ENCODE assay signal across 8 cellular contexts in the genomic region with DNA sequence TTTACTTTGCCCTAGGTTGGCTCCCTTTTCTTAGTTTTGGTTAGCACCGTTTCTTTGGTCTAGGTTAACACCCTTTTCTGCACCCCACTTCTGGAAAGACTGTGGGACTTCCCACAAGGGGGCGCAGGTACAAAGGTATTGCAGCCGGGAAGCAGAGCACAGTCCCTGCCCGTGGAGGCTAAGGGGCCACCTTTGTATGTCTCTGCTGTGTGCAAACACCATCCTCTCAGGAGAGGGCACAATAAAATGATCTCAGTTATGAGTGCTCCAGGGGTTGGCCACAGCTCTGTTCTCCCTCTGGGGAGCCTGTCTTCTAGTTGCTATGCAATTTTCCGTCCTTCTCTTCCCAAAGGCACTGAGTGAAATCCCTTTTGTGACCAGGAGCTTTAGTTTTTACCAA. TPM values are rescaled to one million over a fixed set of nuclear protein-coding genes. Genes with fewer than 3 reads are reported as not detected.
DNase-seq lines count a peak whose midpoint lies in the region; ATAC-seq and TF ChIP-seq lines count a peak whose summit lies in the region.

No MANE protein-coding gene starts in this region.

- ATAC-seq in activated naive CD8-positive, alpha-beta T cell treated with anti-CD3 and anti-CD28 coated beads, Interleukin-2, amount 10 ng/mL, durations not matched to agents 7 days and 5 days (ENCODE audit: low read depth): peak; percentile 93
- ATAC-seq in stimulated activated naive CD8-positive, alpha-beta T cell treated with anti-CD3 and anti-CD28 coated beads, Interleukin-15, amount 100 ng/mL, for 72 hours: peak; percentile 76

- DNase-seq in CD14-positive monocyte (ENCODE audit: low spot score): no peak
- peak; percentile 40 for DNase-seq in HFFc6
- DNase-seq in Peyer's patch: peak; percentile 39 to 89 (median 83)
- peak; percentile 60 for DNase-seq in activated naive CD8-positive, alpha-beta T cell treated with anti-CD3 and anti-CD28 coated beads, Interleukin-2, amount 10 ng/mL, durations not matched to agents 7 days and 5 days
- peak; percentile 67 for DNase-seq in left kidney (ENCODE audit: low read depth, low spot score)
- DNase-seq in stimulated activated naive CD8-positive, alpha-beta T cell treated with anti-CD3 and anti-CD28 coated beads, Interleukin-15, amount 100 ng/mL, for 72 hours: peak; percentile 22 to 33
- no peak for DNase-seq in midbrain (lab: John Stamatoyannopoulos, UW)
- DNase-seq in putamen (ENCODE audit: low spot score): no peak

- H3K4me3 Mint-ChIP-seq in CD14-positive monocyte: no peak overlapping the region
- H3K4me3 Mint-ChIP-seq in HFFc6: no peak overlapping the region
- no peak overlapping the region for H3K4me3 Mint-ChIP-seq in activated naive CD8-positive, alpha-beta T cell treated with anti-CD3 and anti-CD28 coated beads, Interleukin-2, amount 10 ng/mL, durations not matched to agents 7 days and 5 days
- no peak overlapping the region for H3K4me3 Mint-ChIP-seq in stimulated activated naive CD8-positive, alpha-beta T cell treated with anti-CD3 and anti-CD28 coated beads, Interleukin-15, amount 100 ng/mL, for 72 hours

- peaks cover 5 to 22% (median 13%) of the 10 kb centered on the region in 3 donors for H3K27me3 Mint-ChIP-seq in CD14-positive monocyte (ENCODE audit: low read depth in 3 of 3)
- H3K27me3 Mint-ChIP-seq in HFFc6 (ENCODE audit: insufficient read depth): peaks cover 5% of the 10 kb centered on the region
- peaks cover 54% of the 10 kb centered on the region for H3K27me3 Mint-ChIP-seq in activated naive CD8-positive, alpha-beta T cell treated with anti-CD3 and anti-CD28 coated beads, Interleukin-2, amount 10 ng/mL, durations not matched to agents 7 days and 5 days
- peaks cover 47% of the 10 kb centered on the region for H3K27me3 Mint-ChIP-seq in stimulated activated naive CD8-positive, alpha-beta T cell treated with anti-CD3 and anti-CD28 coated beads, Interleukin-15, amount 100 ng/mL, for 72 hours

- TF ChIP-seq CTCF in CD14-positive monocyte (IDR thresholded peaks at IDR 0.05) (peak; percentile 37), HFFc6 (IDR thresholded peaks at IDR 0.05) (peak; percentile 80), Peyer's patch (IDR thresholded peaks at IDR 0.05) (peak in 4 of 6 experiments; percentile 44 to 81 (median 74))

- no peak overlapping the region for H3K27ac ChIP-seq in Peyer's patch

- no peak overlapping the region for H3K4me3 ChIP-seq in Peyer's patch

- intact Hi-C loops in CD14-positive monocyte (cut with micrococcal nuclease): loop anchor here in 1 of 2 donors (10.0 kb wide), 1 partner anchor 116 kb away; no protein-coding TSS in a partner anchor

- H3K27me3 ChIP-seq in Peyer's patch: no peaks in the 10 kb centered on the region

- H3K36me3 Mint-ChIP-seq in CD14-positive monocyte (no peaks in the 10 kb centered on the region), HFFc6 (ENCODE audit: low read depth) (no peaks in the 10 kb centered on the region)
- no peaks in the 10 kb centered on the region for H3K36me3 Mint-ChIP-seq in activated naive CD8-positive, alpha-beta T cell treated with anti-CD3 and anti-CD28 coated beads, Interleukin-2, amount 10 ng/mL, durations not matched to agents 7 days and 5 days

- no peaks in the 10 kb centered on the region for H3K36me3 ChIP-seq in Peyer's patch

- H3K9me3 Mint-ChIP-seq in CD14-positive monocyte: peaks cover 0 to 34% (median 18%) of the 10 kb centered on the region in 7 donors
- 0 out of 2 replicates have a peak, but pooled peaks cover 3% of the 10 kb centered on the region for H3K9me3 Mint-ChIP-seq in HFFc6
- no peaks in the 10 kb centered on the region for H3K9me3 Mint-ChIP-seq in activated naive CD8-positive, alpha-beta T cell treated with anti-CD3 and anti-CD28 coated beads, Interleukin-2, amount 10 ng/mL, durations not matched to agents 7 days and 5 days
- H3K9me3 Mint-ChIP-seq in stimulated activated naive CD8-positive, alpha-beta T cell treated with anti-CD3 and anti-CD28 coated beads, Interleukin-15, amount 100 ng/mL, for 72 hours: no peaks in the 10 kb centered on the region

- peak in 1 of 2 donors; percentile 16 for TF ChIP-seq POLR2A in Peyer's patch (IDR thresholded peaks at IDR 0.05)

- POLR2A ChIA-PET in activated naive CD8-positive, alpha-beta T cell treated with anti-CD3 and anti-CD28 coated beads, Interleukin-2, amount 10 ng/mL, durations not matched to agents 7 days and 5 days (lab: Charles Lee): no interaction called here

- no peaks in the 10 kb centered on the region for H3K9me3 ChIP-seq in Peyer's patch

- H3K4me1 ChIP-seq in Peyer's patch: peaks cover 0 to 1% (median 0%) of the 10 kb centered on the region in 4 donors

- H3K27ac Mint-ChIP-seq in CD14-positive monocyte (no peak overlapping the region), HFFc6 (no peak overlapping the region)
- no peak overlapping the region for H3K27ac Mint-ChIP-seq in activated naive CD8-positive, alpha-beta T cell treated with anti-CD3 and anti-CD28 coated beads, Interleukin-2, amount 10 ng/mL, durations not matched to agents 7 days and 5 days
- H3K27ac Mint-ChIP-seq in stimulated activated naive CD8-positive, alpha-beta T cell treated with anti-CD3 and anti-CD28 coated beads, Interleukin-15, amount 100 ng/mL, for 72 hours: no peak overlapping the region

- no peaks in the 10 kb centered on the region for H3K4me1 Mint-ChIP-seq in CD14-positive monocyte
- peaks cover 12% of the 10 kb centered on the region for H3K4me1 Mint-ChIP-seq in HFFc6 (ENCODE audit: low read depth)
- peaks cover 3% of the 10 kb centered on the region for H3K4me1 Mint-ChIP-seq in activated naive CD8-positive, alpha-beta T cell treated with anti-CD3 and anti-CD28 coated beads, Interleukin-2, amount 10 ng/mL, durations not matched to agents 7 days and 5 days
- no peaks in the 10 kb centered on the region for H3K4me1 Mint-ChIP-seq in stimulated activated naive CD8-positive, alpha-beta T cell treated with anti-CD3 and anti-CD28 coated beads, Interleukin-15, amount 100 ng/mL, for 72 hours

RNA-seq across cellular contexts. Expression of gene TMC5, which starts 28.4 kb away (rescaled TPM):
- polyA plus RNA-seq in CD14-positive monocyte: not detected
- under 1 TPM in 1 of 6 experiments, not detected in 5; 0.06 TPM for total RNA-seq in HFFc6 (2021; fragmentation: NEBNext Ultra II Directional; extraction: Animal tissue kit (Norgen Biotek cat#: 25700))
- total RNA-seq in Peyer's patch: 100 to 1,000 TPM in 3 of 4 donors, 10 to 100 TPM in 1; 26.4 to 218 (median 175) TPM
- not detected for total RNA-seq in activated naive CD8-positive, alpha-beta T cell treated with anti-CD3 and anti-CD28 coated beads, Interleukin-2, amount 10 ng/mL, durations not matched to agents 7 days and 5 days

Comparison
In these comparisons a context has a peak if more than half of its experiments do, and no peak if none do; other contexts are left out.
1. DNase-seq: peak in HFFc6 (single experiment), Peyer's patch (3 of 3), activated naive CD8-positive, alpha-beta T cell treated with anti-CD3 and anti-CD28 coated beads, Interleukin-2, amount 10 ng/mL, durations not matched to agents 7 days and 5 days (single experiment), left kidney (single experiment) and stimulated activated naive CD8-positive, alpha-beta T cell treated with anti-CD3 and anti-CD28 coated beads, Interleukin-15, amount 100 ng/mL, for 72 hours (2 of 2); none in CD14-positive monocyte (single experiment), midbrain (single experiment) and putamen (single experiment).
2. RNA of gene TMC5, which starts 28.4 kb away (total RNA-seq): 26.4 to 218 TPM in Peyer's patch; not detected in activated naive CD8-positive, alpha-beta T cell treated with anti-CD3 and anti-CD28 coated beads, Interleukin-2, amount 10 ng/mL, durations not matched to agents 7 days and 5 days and 0.06 TPM in HFFc6; every median in the first group is over 10 times any median in the second.
3. Peak in every context shown above with its lines, with median percentiles within 50 percentile points of each other: CTCF ChIP-seq.